8 cellular contexts compared by ENCODE assay signal in the genomic region with DNA sequence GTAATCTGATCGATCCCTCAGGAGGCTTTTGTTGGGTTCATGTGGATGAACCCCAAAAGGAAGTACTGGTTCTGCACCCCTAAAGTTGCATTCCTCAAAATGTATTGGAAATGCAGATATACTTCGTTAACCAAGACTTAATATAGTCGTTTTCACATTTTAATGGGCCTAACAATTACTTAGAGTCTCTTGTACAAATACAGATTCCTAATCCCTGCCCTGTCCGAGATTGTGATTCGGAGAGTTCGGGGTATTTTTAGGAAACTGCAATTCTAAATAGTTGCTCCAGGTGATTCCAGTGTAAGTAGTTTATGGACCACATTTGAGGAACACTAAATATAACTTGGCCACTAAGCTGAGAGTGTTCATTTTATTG. TPM values are rescaled to one million over a fixed set of nuclear protein-coding genes. Genes with fewer than 3 reads are reported as not detected.
DNase-seq lines count a peak whose midpoint lies in the region; ATAC-seq and TF ChIP-seq lines count a peak whose summit lies in the region.

No MANE protein-coding gene starts in this region.

- 4% methylated on average over 6 of the region's 6 CpGs for WGBS in right lobe of liver (ENCODE audit: insufficient coverage, low coverage, low lambda C conversion rate, missing lambda C conversion rate)

- H3K4me3 ChIP-seq in right lobe of liver, result peak overlapping the region; percentile 82 to 100 (median 95)
- H3K4me3 ChIP-seq in tibial artery, result peak overlapping the region; percentile 61 to 84

- no peaks in the 10 kb centered on the region for H3K27me3 Mint-ChIP-seq in activated CD8-positive, alpha-beta memory T cell treated with anti-CD3 and anti-CD28 coated beads, Interleukin-2, amount 10 ng/mL, durations not matched to agents 7 days and 5 days
- H3K27me3 Mint-ChIP-seq in activated naive CD8-positive, alpha-beta T cell treated with anti-CD3 and anti-CD28 coated beads, Interleukin-2, amount 50 U/mL, for 24 hours, result no peaks in the 10 kb centered on the region

- H3K4me1 ChIP-seq in right lobe of liver (peaks cover 0 to 12% (median 5%) of the 10 kb centered on the region in 4 donors), tibial artery (peaks cover 0 to 24% (median 14%) of the 10 kb centered on the region in 4 donors)

- CTCF ChIA-PET in activated CD8-positive, alpha-beta memory T cell treated with anti-CD3 and anti-CD28 coated beads, Interleukin-2, amount 10 ng/mL, durations not matched to agents 7 days and 5 days (lab: Charles Lee), result interaction anchor here (1.3 to 1.4 kb wide), 2 partner anchors 25 to 59 kb away, joined by 4 to 5 read pairs; no protein-coding TSS in a partner anchor

- H3K27me3 ChIP-seq in right lobe of liver, result no peaks in the 10 kb centered on the region
- no peaks in the 10 kb centered on the region for H3K27me3 ChIP-seq in tibial artery

- DNase-seq in activated CD8-positive, alpha-beta memory T cell treated with anti-CD3 and anti-CD28 coated beads, Interleukin-2, amount 10 ng/mL, durations not matched to agents 7 days and 5 days, result no peak
- no peak for DNase-seq in activated CD8-positive, alpha-beta memory T cell treated with anti-CD3 and anti-CD28 coated beads, Interleukin-2, amount 50 U/mL, for 4 hours
- no peak for DNase-seq in activated naive CD8-positive, alpha-beta T cell treated with anti-CD3 and anti-CD28 coated beads, Interleukin-2, amount 50 U/mL, for 24 hours
- DNase-seq in right lobe of liver (no peak), tibial artery (no peak), NCI-H524 treated with DMSO at 0.1 percent for 48 hours (lab: John Stamatoyannopoulos, UW) (no peak), NCI-H2029 (lab: John Stamatoyannopoulos, UW) (no peak)
- no peak for DNase-seq in NK-92 treated with Interleukin-12 subunit alpha and Interleukin-12 subunit beta, amount 100 ng/mL, for 24 hours (lab: John Stamatoyannopoulos, UW)

- H3K27ac ChIP-seq in right lobe of liver (peak overlapping the region in 2 of 3 donors; percentile 74 to 82), tibial artery (peak overlapping the region; percentile 64 to 87)

- H3K9me3 Mint-ChIP-seq in activated CD8-positive, alpha-beta memory T cell treated with anti-CD3 and anti-CD28 coated beads, Interleukin-2, amount 10 ng/mL, durations not matched to agents 7 days and 5 days (ENCODE audit: low read depth), result no peaks in the 10 kb centered on the region
- no peaks in the 10 kb centered on the region for H3K9me3 Mint-ChIP-seq in activated naive CD8-positive, alpha-beta T cell treated with anti-CD3 and anti-CD28 coated beads, Interleukin-2, amount 50 U/mL, for 24 hours

- no peak for TF ChIP-seq CTCF in right lobe of liver (IDR thresholded peaks at IDR 0.05)
- no peak for TF ChIP-seq CTCF in tibial artery (IDR thresholded peaks at IDR 0.05)

- H3K9me3 ChIP-seq in right lobe of liver, result no peaks in the 10 kb centered on the region
- no peaks in the 10 kb centered on the region for H3K9me3 ChIP-seq in tibial artery

- H3K36me3 ChIP-seq in right lobe of liver (peaks cover 0 to 10% (median 0%) of the 10 kb centered on the region in 4 donors), tibial artery (peaks cover 10 to 26% (median 11%) of the 10 kb centered on the region in 3 donors)

- peak overlapping the region; percentile 96 for H3K4me3 Mint-ChIP-seq in activated CD8-positive, alpha-beta memory T cell treated with anti-CD3 and anti-CD28 coated beads, Interleukin-2, amount 10 ng/mL, durations not matched to agents 7 days and 5 days
- peak overlapping the region; percentile 95 for H3K4me3 Mint-ChIP-seq in activated naive CD8-positive, alpha-beta T cell treated with anti-CD3 and anti-CD28 coated beads, Interleukin-2, amount 50 U/mL, for 24 hours

- peaks cover 18% of the 10 kb centered on the region for H3K36me3 Mint-ChIP-seq in activated CD8-positive, alpha-beta memory T cell treated with anti-CD3 and anti-CD28 coated beads, Interleukin-2, amount 10 ng/mL, durations not matched to agents 7 days and 5 days
- H3K36me3 Mint-ChIP-seq in activated naive CD8-positive, alpha-beta T cell treated with anti-CD3 and anti-CD28 coated beads, Interleukin-2, amount 50 U/mL, for 24 hours (ENCODE audit: low read depth), result peaks cover 22% of the 10 kb centered on the region

- peak overlapping the region; percentile 94 for H3K27ac Mint-ChIP-seq in activated CD8-positive, alpha-beta memory T cell treated with anti-CD3 and anti-CD28 coated beads, Interleukin-2, amount 10 ng/mL, durations not matched to agents 7 days and 5 days
- H3K27ac Mint-ChIP-seq in activated naive CD8-positive, alpha-beta T cell treated with anti-CD3 and anti-CD28 coated beads, Interleukin-2, amount 50 U/mL, for 24 hours, result peak overlapping the region; percentile 89

- H3K4me1 Mint-ChIP-seq in activated CD8-positive, alpha-beta memory T cell treated with anti-CD3 and anti-CD28 coated beads, Interleukin-2, amount 10 ng/mL, durations not matched to agents 7 days and 5 days, result peaks cover 30% of the 10 kb centered on the region
- H3K4me1 Mint-ChIP-seq in activated naive CD8-positive, alpha-beta T cell treated with anti-CD3 and anti-CD28 coated beads, Interleukin-2, amount 50 U/mL, for 24 hours, result peaks cover 33% of the 10 kb centered on the region

- no peak for ATAC-seq in activated CD8-positive, alpha-beta memory T cell treated with anti-CD3 and anti-CD28 coated beads, Interleukin-2, amount 10 ng/mL, durations not matched to agents 7 days and 5 days
- no peak for ATAC-seq in activated naive CD8-positive, alpha-beta T cell treated with anti-CD3 and anti-CD28 coated beads, Interleukin-2, amount 50 U/mL, for 24 hours
- no peak for ATAC-seq in right lobe of liver

- no peak for TF ChIP-seq POLR2A in right lobe of liver (IDR thresholded peaks at IDR 0.05)

- intact Hi-C loops in right lobe of liver (cut with DNase I), result no loop called here
- intact Hi-C loops in tibial artery (cut with DNase I; ENCODE audit: low total_unique reads), result loop anchor here (10.0 kb wide), 1 partner anchor 114 kb away; a partner anchor contains a TSS

RNA-seq across cellular contexts. Expression of a gene that starts 0.8 kb away (rescaled TPM):
- total RNA-seq in activated CD8-positive, alpha-beta memory T cell treated with anti-CD3 and anti-CD28 coated beads, Interleukin-2, amount 10 ng/mL, durations not matched to agents 7 days and 5 days, result 10 to 100 TPM; 16.3 to 22.6 TPM
- total RNA-seq in right lobe of liver, result 10 to 100 TPM in 1 of 6 experiments, 1 to 10 TPM in 5; 6.7 to 12.5 (median 8.7) TPM
